In the genomic region with DNA sequence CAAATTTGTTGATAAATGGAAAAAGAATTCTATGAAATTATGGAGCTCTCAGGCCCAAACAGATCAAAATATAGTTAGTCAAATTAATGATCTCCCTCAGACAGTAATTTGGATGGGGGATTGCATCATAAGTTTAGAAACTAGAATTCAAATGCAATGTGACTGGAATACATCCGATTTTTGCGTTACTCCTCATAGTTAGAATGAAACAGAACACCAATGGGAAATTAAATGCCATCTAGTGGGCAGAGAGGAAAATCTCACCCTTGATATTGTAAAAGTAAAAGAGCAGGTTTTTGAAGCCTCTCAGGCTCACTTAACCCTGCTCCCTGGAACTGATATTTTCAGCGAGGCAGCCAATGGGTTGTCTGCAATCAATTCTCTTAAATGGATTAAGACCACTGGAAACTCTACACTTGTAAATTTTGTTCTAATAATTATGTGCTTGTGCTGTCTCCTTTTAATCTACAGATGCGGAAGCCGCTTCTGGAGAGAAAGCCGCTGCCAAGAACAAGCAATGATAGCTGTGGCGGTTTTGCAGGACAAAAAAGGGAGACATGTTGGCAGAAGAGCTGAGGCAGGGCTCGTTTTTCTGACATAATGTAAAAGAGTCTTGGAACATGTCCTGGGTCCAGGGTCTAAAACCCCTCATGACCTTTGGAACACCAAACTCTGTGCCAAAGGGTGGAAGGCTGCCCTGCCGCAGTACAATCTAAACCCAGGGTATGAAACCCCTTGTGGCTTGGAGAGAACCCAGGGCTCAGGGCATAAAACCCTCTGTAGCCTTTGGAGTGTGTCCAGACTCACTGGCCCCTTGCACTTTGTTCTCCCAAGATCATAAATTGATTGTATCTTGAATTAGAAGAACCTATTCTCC, we compare ENCODE assay signal across 7 cellular contexts. TPM values are rescaled to one million over a fixed set of nuclear protein-coding genes. Genes with fewer than 3 reads are reported as not detected.
DNase-seq lines count a peak whose midpoint lies in the region; ATAC-seq and TF ChIP-seq lines count a peak whose summit lies in the region.
"Had no signal": no experiment of that assay in that cellular context is flagged by ENCODE, and none has a peak within 500 bp of the region (broad histone marks: within the 10 kb centered on the region; RNA-seq: fewer than 3 reads in every experiment).

No MANE protein-coding gene starts in this region.

- peak overlapping the region; percentile 3 for H3K27ac Mint-ChIP-seq in stimulated activated naive B cell treated with anti-CD40 and anti-IgM and Interleukin-4, amounts not matched to agents 10 μg/mL and 1 μg/mL and 100 μg/mL, for 72 hours

- no peaks in the 10 kb centered on the region for H4K20me1 ChIP-seq in KMS-11 (ENCODE audit: insufficient read depth)

- no peak overlapping the region for H2AFZ ChIP-seq in KMS-11 (ENCODE audit: low read depth)

- H3K27ac ChIP-seq in KMS-11 = no peak overlapping the region
- H3K27ac ChIP-seq in dorsolateral prefrontal cortex = peak overlapping the region in 11 of 59 donors; percentile 5 to 46 (median 31)

- H3K79me2 ChIP-seq in KMS-11 (ENCODE audit: insufficient read depth, low read depth) = no peaks in the 10 kb centered on the region

- no peaks in the 10 kb centered on the region; the same call in 1 of the 2 replicates for H3K36me3 ChIP-seq in KMS-11 (ENCODE audit: insufficient read depth)

- no peak overlapping the region for H3K4me3 ChIP-seq in KMS-11 (IDR thresholded peaks at IDR 0.05; ENCODE audit: insufficient read depth, low read depth, low read length)
- H3K4me3 ChIP-seq in dorsolateral prefrontal cortex = peak overlapping the region in 3 of 59 donors; percentile 3 to 22 (median 11)

- no peaks in the 10 kb centered on the region for H3K9me3 Mint-ChIP-seq in stimulated activated naive B cell treated with anti-CD40 and anti-IgM and Interleukin-4, amounts not matched to agents 10 μg/mL and 1 μg/mL and 100 μg/mL, for 72 hours

- peak; percentile 47 to 52 for ATAC-seq in stimulated activated naive B cell treated with anti-CD40 and anti-IgM and Interleukin-4, amounts not matched to agents 10 μg/mL and 1 μg/mL and 100 μg/mL, for 72 hours (replicated peaks)
- ATAC-seq in GM18870 (IDR thresholded peaks at IDR 0.05; ENCODE audit: unreplicated experiment) (no peak), GM21825 (IDR thresholded peaks at IDR 0.05; ENCODE audit: unreplicated experiment) (no peak)

- no peak overlapping the region for H3K4me3 Mint-ChIP-seq in stimulated activated naive B cell treated with anti-CD40 and anti-IgM and Interleukin-4, amounts not matched to agents 10 μg/mL and 1 μg/mL and 100 μg/mL, for 72 hours

- intact Hi-C loops in dorsolateral prefrontal cortex (cut with DNase I) = no loop called here

- H3K4me1 ChIP-seq in KMS-11 (ENCODE audit: low read depth, poor library complexity, severe bottlenecking) = no peaks in the 10 kb centered on the region

- H3K27me3 ChIP-seq in KMS-11 (ENCODE audit: insufficient read depth, low read depth) (no peaks in the 10 kb centered on the region), dorsolateral prefrontal cortex (no peaks in the 10 kb centered on the region)

- H3K27me3 Mint-ChIP-seq in stimulated activated naive B cell treated with anti-CD40 and anti-IgM and Interleukin-4, amounts not matched to agents 10 μg/mL and 1 μg/mL and 100 μg/mL, for 72 hours = no peaks in the 10 kb centered on the region

- peaks cover 12 to 27% of the 10 kb centered on the region in 2 donors for H3K36me3 Mint-ChIP-seq in stimulated activated naive B cell treated with anti-CD40 and anti-IgM and Interleukin-4, amounts not matched to agents 10 μg/mL and 1 μg/mL and 100 μg/mL, for 72 hours

- DNase-seq in AML-193 (lab: John Stamatoyannopoulos, UW) = peak; percentile 35 to 55
- no peak for DNase-seq in dorsolateral prefrontal cortex
- no peak for DNase-seq in stimulated activated naive B cell treated with anti-CD40 and anti-IgM and Interleukin-4, amounts not matched to agents 10 μg/mL and 1 μg/mL and 100 μg/mL, for 72 hours

- peaks cover 11 to 32% of the 10 kb centered on the region in 2 donors for H3K4me1 Mint-ChIP-seq in stimulated activated naive B cell treated with anti-CD40 and anti-IgM and Interleukin-4, amounts not matched to agents 10 μg/mL and 1 μg/mL and 100 μg/mL, for 72 hours

- H3K4me2 ChIP-seq in KMS-11 = no peak overlapping the region

- TF ChIP-seq CTCF in KMS-11 (conservative IDR thresholded peaks at IDR 0.05; ENCODE audit: low read depth, low read length) (peak; percentile 42; the same call in 1 of the 2 replicates), dorsolateral prefrontal cortex (IDR thresholded peaks at IDR 0.05 in 54 of 56, conservative IDR thresholded peaks at IDR 0.05 in 2 of 56; ENCODE audit: low read depth in 1 of 56, partially characterized antibody in 56 of 56) (peak in 55 of 56 donors; percentile 32 to 66 (median 55))

- H3K9ac ChIP-seq in KMS-11 = no peak overlapping the region

RNA-seq across cellular contexts. Expression of a gene that starts 12.9 kb away (rescaled TPM):
- total RNA-seq in dorsolateral prefrontal cortex = 10 to 100 TPM; 23.2 to 54.3 (median 33.0) TPM

RNA-seq across cellular contexts. Expression of a gene that starts 14.7 kb away (rescaled TPM):
- 10 to 100 TPM; 18.3 to 51.9 (median 31.5) TPM for total RNA-seq in dorsolateral prefrontal cortex

RNA-seq across cellular contexts. Expression of a gene that starts 31.7 kb away (rescaled TPM):
- 10 to 100 TPM; 22.6 to 50.8 (median 34.9) TPM for total RNA-seq in dorsolateral prefrontal cortex
- total RNA-seq: HT1080 had no signal

RNA-seq across cellular contexts. Expression of a gene that starts 44.0 kb away (rescaled TPM):
- total RNA-seq in dorsolateral prefrontal cortex = 10 to 100 TPM in 83 of 120 experiments, 1 to 10 TPM in 37; 6.9 to 14.5 (median 10.6) TPM

RNA-seq across cellular contexts. Expression of a gene that starts 53.9 kb away (rescaled TPM):
- 10 to 100 TPM; 34.9 to 82.3 (median 50.7) TPM for total RNA-seq in dorsolateral prefrontal cortex

Comparison
In these comparisons a context has a peak if more than half of its experiments do, and no peak if none do; other contexts are left out.
1. DNase-seq: peak in AML-193 (2 of 2); none in dorsolateral prefrontal cortex (0 of 10) and stimulated activated naive B cell treated with anti-CD40 and anti-IgM and Interleukin-4, amounts not matched to agents 10 μg/mL and 1 μg/mL and 100 μg/mL, for 72 hours (single experiment).
2. ATAC-seq: peak in stimulated activated naive B cell treated with anti-CD40 and anti-IgM and Interleukin-4, amounts not matched to agents 10 μg/mL and 1 μg/mL and 100 μg/mL, for 72 hours (2 of 2); none in GM18870 (single experiment) and GM21825 (single experiment).